28 cellular contexts compared by ENCODE assay signal in genomic region chr1:234549447-234550021, GRCh38.
"Had no signal": no experiment of that assay in that cellular context is flagged by ENCODE, and none has a peak within 500 bp of the region (broad histone marks: within the 10 kb centered on the region; RNA-seq: fewer than 3 reads in every experiment).

No MANE protein-coding gene starts in this region.

- H3K9me3 ChIP-seq: breast epithelium, heart left ventricle, left ventricle myocardium inferior, mucosa of descending colon, right atrium auricular region, SK-N-SH, stomach, suprapubic skin, tibial nerve had no signal

- H3K27ac Mint-ChIP-seq: activated naive CD4-positive, alpha-beta T cell treated with anti-CD3 and anti-CD28 coated beads for 36 hours; activated naive CD8-positive, alpha-beta T cell treated with anti-CD3 and anti-CD28 coated beads for 36 hours; activated T-helper 1 cell treated with anti-CD3 and anti-CD28 coated beads, Interleukin-12 subunit alpha, Interleukin-12 subunit beta, Interleukin-2, Interleukin-4 antibody, amounts not matched to agents 30 ng/mL and 10 ng/mL and 1 ng/mL, durations not matched to agents 14 hours and 24 hours and 36 hours; stimulated activated naive B cell treated with anti-CD40 and anti-IgM and Interleukin-4, amounts not matched to agents 10 μg/mL and 1 μg/mL and 100 μg/mL, for 72 hours; T-helper 1 cell treated with Interleukin-12 subunit alpha and Interleukin-12 subunit beta and Interleukin-4 antibody, amounts not matched to agents 30 μg/mL and 1 μg/mL, for 36 hours had no signal

- H3K27me3 Mint-ChIP-seq: activated naive CD8-positive, alpha-beta T cell treated with anti-CD3 and anti-CD28 coated beads for 36 hours; stimulated activated naive B cell treated with anti-CD40 and anti-IgM and Interleukin-4, amounts not matched to agents 10 μg/mL and 1 μg/mL and 100 μg/mL, for 72 hours had no signal

- ATAC-seq: heart left ventricle; mucosa of descending colon; stimulated activated naive B cell treated with anti-CD40 and anti-IgM and Interleukin-4, amounts not matched to agents 10 μg/mL and 1 μg/mL and 100 μg/mL, for 72 hours had no signal

- H3K9me3 Mint-ChIP-seq: activated naive CD4-positive, alpha-beta T cell treated with anti-CD3 and anti-CD28 coated beads for 36 hours; activated naive CD8-positive, alpha-beta T cell treated with anti-CD3 and anti-CD28 coated beads for 36 hours; activated T-helper 1 cell treated with anti-CD3 and anti-CD28 coated beads, Interleukin-12 subunit alpha, Interleukin-12 subunit beta, Interleukin-2, Interleukin-4 antibody, amounts not matched to agents 30 ng/mL and 10 ng/mL and 1 ng/mL, durations not matched to agents 14 hours and 24 hours and 36 hours; central memory CD8-positive, alpha-beta T cell; stimulated activated naive B cell treated with anti-CD40 and anti-IgM and Interleukin-4, amounts not matched to agents 10 μg/mL and 1 μg/mL and 100 μg/mL, for 72 hours; T-helper 1 cell treated with Interleukin-12 subunit alpha and Interleukin-12 subunit beta and Interleukin-4 antibody, amounts not matched to agents 30 μg/mL and 1 μg/mL, for 36 hours had no signal

- H3K36me3 Mint-ChIP-seq: activated naive CD8-positive, alpha-beta T cell treated with anti-CD3 and anti-CD28 coated beads for 36 hours; stimulated activated naive B cell treated with anti-CD40 and anti-IgM and Interleukin-4, amounts not matched to agents 10 μg/mL and 1 μg/mL and 100 μg/mL, for 72 hours had no signal

- DNase-seq: activated CD4-positive, alpha-beta T cell treated with anti-CD3 and anti-CD28 coated beads for 4 hours; activated CD4-positive, alpha-beta T cell treated with anti-CD3 and anti-CD28 coated beads, Interleukin-2, amount 50 U/mL, for 4 hours; activated effector memory CD4-positive, alpha-beta T cell treated with anti-CD3 and anti-CD28 coated beads, Interleukin-2, amount 50 U/mL, for 16 hours; activated naive CD4-positive, alpha-beta T cell treated with anti-CD3 and anti-CD28 coated beads for 36 hours; activated naive CD8-positive, alpha-beta T cell treated with anti-CD3 and anti-CD28 coated beads for 36 hours; activated T-cell treated with anti-CD3 and anti-CD28 coated beads for 4 hours; effector memory CD4-positive, alpha-beta T cell; foreskin fibroblast; left ventricle myocardium inferior; mesendoderm; mucosa of descending colon; SK-N-SH; stimulated activated CD4-positive, alpha-beta T cell treated with anti-CD3 and anti-CD28 coated beads, Interleukin-15, amount 100 ng/mL, for 24 hours; stimulated activated CD4-positive, alpha-beta T cell treated with anti-CD3 and anti-CD28 coated beads, Interleukin-2, amount 100 ng/mL, for 24 hours; stimulated activated naive B cell treated with anti-CD40 and anti-IgM and Interleukin-4, amounts not matched to agents 10 μg/mL and 1 μg/mL and 100 μg/mL, for 72 hours; stomach; SW 1271; T-helper 9 cell had no signal

- H3K4me1 Mint-ChIP-seq: central memory CD8-positive, alpha-beta T cell had no signal

- H3K36me3 ChIP-seq: breast epithelium, heart left ventricle, left ventricle myocardium inferior, right atrium auricular region, stomach, suprapubic skin, tibial nerve had no signal

- H3K27ac ChIP-seq: left ventricle myocardium inferior, right atrium auricular region, suprapubic skin, tibial nerve, VCaP had no signal

- H3K27me3 ChIP-seq: breast epithelium, heart left ventricle, right atrium auricular region, stomach, suprapubic skin, tibial nerve had no signal

- H3K4me3 Mint-ChIP-seq: activated naive CD4-positive, alpha-beta T cell treated with anti-CD3 and anti-CD28 coated beads for 36 hours; activated naive CD8-positive, alpha-beta T cell treated with anti-CD3 and anti-CD28 coated beads for 36 hours; activated T-helper 1 cell treated with anti-CD3 and anti-CD28 coated beads, Interleukin-12 subunit alpha, Interleukin-12 subunit beta, Interleukin-2, Interleukin-4 antibody, amounts not matched to agents 30 ng/mL and 10 ng/mL and 1 ng/mL, durations not matched to agents 14 hours and 24 hours and 36 hours; central memory CD8-positive, alpha-beta T cell; stimulated activated naive B cell treated with anti-CD40 and anti-IgM and Interleukin-4, amounts not matched to agents 10 μg/mL and 1 μg/mL and 100 μg/mL, for 72 hours; T-helper 1 cell treated with Interleukin-12 subunit alpha and Interleukin-12 subunit beta and Interleukin-4 antibody, amounts not matched to agents 30 μg/mL and 1 μg/mL, for 36 hours had no signal

- H3K4me3 ChIP-seq: breast epithelium, heart left ventricle, left ventricle myocardium inferior, lung, mucosa of descending colon, right atrium auricular region, stomach, suprapubic skin, tibial nerve had no signal
